23 cellular contexts compared by ENCODE assay signal in genomic region chr10:1978593-1978992, GRCh38.
DNase-seq lines count a peak whose midpoint lies in the region; TF ChIP-seq lines count a peak whose summit lies in the region.
"Had no signal": no experiment of that assay in that cellular context is flagged by ENCODE, and none has a peak within 500 bp of the region (broad histone marks: within the 10 kb centered on the region; RNA-seq: fewer than 3 reads in every experiment).

No MANE protein-coding gene starts in this region.

- no peak overlapping the region for H3K4me2 ChIP-seq in mammary epithelial cell (ENCODE audit: insufficient read depth, low read depth, low read length)

- CTCF ChIA-PET in mammary epithelial cell (lab: Charles Lee; ENCODE audit: low non-redundant PET): no interaction called here

- no peak overlapping the region for H2AFZ ChIP-seq in mammary epithelial cell (ENCODE audit: low read depth, low read length)

- DNase-seq in NCI-H748 (lab: John Stamatoyannopoulos, UW; ENCODE audit: unreplicated experiment) (peak; percentile 14), NCI-H748 treated with DMSO at 0.1 percent for 48 hours (lab: John Stamatoyannopoulos, UW) (no peak), HT1080 (ENCODE audit: low read depth) (peak; percentile 63), NCI-H524 (lab: John Stamatoyannopoulos, UW) (peak; percentile 10 to 57), mammary epithelial cell (peak; percentile 64), WERI-Rb-1 (no peak), inferior parietal cortex (ENCODE audit: extremely low spot score) (no peak), cerebellar cortex (ENCODE audit: low spot score) (no peak)
- DNase-seq: AML-193; C1 segment of cervical spinal cord; CD8-positive, alpha-beta T cell; GDM1; GOT3; HCEC 1CT; KG1; NCI-H1092 treated with DMSO at 0.1 percent for 48 hours; NCI-H1436 treated with DMSO at 0.1 percent for 48 hours; NCI-H2107; NCI-H345; NCI-H526 treated with DMSO at 0.1 percent for 48 hours; Right ventricle myocardium superior; SW 1271 had no signal

- dilution Hi-C loops in mammary epithelial cell (cut with HindIII; ENCODE audit: low sequenced_read_pairs): no loop called here

- H3K27me3 ChIP-seq in mammary epithelial cell (ENCODE audit: insufficient read depth, low read length) (no peaks in the 10 kb centered on the region), WERI-Rb-1 (ENCODE audit: insufficient read depth, low read depth, severe bottlenecking) (no peaks in the 10 kb centered on the region)

- TF ChIP-seq CTCF in mammary epithelial cell (conservative IDR thresholded peaks at IDR 0.05 in 1 of 2, IDR thresholded peaks at IDR 0.05 in 1 of 2; ENCODE audit: extremely low read depth in 1 of 2, insufficient read depth in 1 of 2, low read depth in 1 of 2, low read length in 2 of 2) (no peak), WERI-Rb-1 (IDR thresholded peaks at IDR 0.05; ENCODE audit: low read depth, low read length) (no peak)

- in situ Hi-C loops in mammary epithelial cell (cut with MboI; ENCODE audit: low sequenced_read_pairs in 2 of 2): no loop called here

- no TSS peak for BruUV-seq in mammary epithelial cell (replicated peaks; lab: Mats Ljungman, UMichigan)

- H3K27ac ChIP-seq in mammary epithelial cell (ENCODE audit: insufficient read depth, low read depth, low read length) (no peak overlapping the region), WERI-Rb-1 (no peak overlapping the region)

- H3K9ac ChIP-seq in mammary epithelial cell (ENCODE audit: insufficient read depth, low read length): no peak overlapping the region

- H3K9me3 ChIP-seq in mammary epithelial cell (replicated peaks; ENCODE audit: insufficient read depth, low read length): peaks cover 3% of the 10 kb centered on the region
- H3K9me3 ChIP-seq in WERI-Rb-1 (ENCODE audit: severe bottlenecking): no peaks in the 10 kb centered on the region

- intact Hi-C loops in mammary epithelial cell (cut with micrococcal nuclease): no loop called here

- no peaks in the 10 kb centered on the region for H3K79me2 ChIP-seq in mammary epithelial cell (ENCODE audit: insufficient read depth, low read length)

- WGBS in mammary epithelial cell (ENCODE audit: low coverage, missing lambda C conversion rate): 8% methylated on average over 1 of the region's 3 CpGs

- H3K36me3 ChIP-seq in mammary epithelial cell (ENCODE audit: insufficient read depth, low read length) (no peaks in the 10 kb centered on the region), WERI-Rb-1 (no peaks in the 10 kb centered on the region)

- no peaks in the 10 kb centered on the region for H3K4me1 ChIP-seq in mammary epithelial cell (ENCODE audit: insufficient read depth, low read length)

- no peaks in the 10 kb centered on the region for H4K20me1 ChIP-seq in mammary epithelial cell (ENCODE audit: insufficient read depth, low read length)

- H3K4me3 ChIP-seq in mammary epithelial cell (replicated peaks in 1 of 3; ENCODE audit: insufficient read depth in 1 of 3, low read depth in 2 of 3, low read length in 3 of 3) (no peak overlapping the region), WERI-Rb-1 (ENCODE audit: low read depth, low read length) (no peak overlapping the region)
- H3K4me3 ChIP-seq: SK-N-MC had no signal

Comparison
In these comparisons a context has a peak if more than half of its experiments do, and no peak if none do; other contexts are left out.
1. DNase-seq: peak in NCI-H748 (single experiment), HT1080 (single experiment), NCI-H524 (2 of 2) and mammary epithelial cell (single experiment); none in NCI-H748 treated with DMSO at 0.1 percent for 48 hours (single experiment), WERI-Rb-1 (single experiment), inferior parietal cortex (single experiment) and cerebellar cortex (single experiment).